Comparison of ENCODE assay signal across 3 cellular contexts in genomic region chr5:111551120-111551519, GRCh38.
A peak's percentile ranks its signal among the peaks of the same experiment; 100 is the strongest.
TF ChIP-seq lines count a peak whose summit lies in the region.

No MANE protein-coding gene starts in this region.

TF ChIP-seq in liver, 16 proteins besides CTCF, POLR2A, EP300 and RAD21:
- TF ChIP-seq YY1 (IDR thresholded peaks at IDR 0.05) (no peak), SP1 (IDR thresholded peaks at IDR 0.05) (peak; percentile 10)

TF ChIP-seq in HepG2, 621 proteins besides CTCF, POLR2A, EP300 and RAD21 (continues in another document):
- TF ChIP-seq ZNF607 (CRISPR knock-in tag; IDR thresholded peaks at IDR 0.05; ENCODE audit: borderline replicate concordance): no peak
- TF ChIP-seq HNRNPH1 (optimal IDR thresholded peaks at IDR 0.05; ENCODE audit: low read depth, low read length): no peak
- TF ChIP-seq ZNF318 (CRISPR knock-in tag; IDR thresholded peaks at IDR 0.05): no peak
- TF ChIP-seq FOXM1 (CRISPR knock-in tag; IDR thresholded peaks at IDR 0.05): no peak
- no peak for TF ChIP-seq THAP8 (CRISPR knock-in tag; IDR thresholded peaks at IDR 0.05; ENCODE audit: borderline replicate concordance)
- no peak for TF ChIP-seq ZNF552 (CRISPR knock-in tag; IDR thresholded peaks at IDR 0.05; ENCODE audit: borderline replicate concordance)
- no peak for TF ChIP-seq ZNF878 (CRISPR knock-in tag; IDR thresholded peaks at IDR 0.05)
- no peak for TF ChIP-seq MBD4 (IDR thresholded peaks at IDR 0.05; ENCODE audit: borderline replicate concordance, low read length)
- TF ChIP-seq SETDB1 (CRISPR knock-in tag; IDR thresholded peaks at IDR 0.05; ENCODE audit: borderline replicate concordance): no peak
- no peak for TF ChIP-seq ZNF841 (CRISPR knock-in tag; IDR thresholded peaks at IDR 0.05; ENCODE audit: borderline replicate concordance)
- no peak for TF ChIP-seq SRY (CRISPR knock-in tag; IDR thresholded peaks at IDR 0.05)
- no peak for TF ChIP-seq ZFP36 (IDR thresholded peaks at IDR 0.05; ENCODE audit: borderline replicate concordance, low read depth, low read length, partially characterized antibody)
- TF ChIP-seq HMGXB4 (CRISPR knock-in tag; IDR thresholded peaks at IDR 0.05; ENCODE audit: borderline replicate concordance in 1 of 2, low read depth in 1 of 2): no peak
- TF ChIP-seq ZFAT (CRISPR knock-in tag; conservative IDR thresholded peaks at IDR 0.05): no peak

TF ChIP-seq in K562, 482 proteins besides CTCF, POLR2A, EP300 and RAD21:
- no peak for TF ChIP-seq HNRNPL (IDR thresholded peaks at IDR 0.05; ENCODE audit: low read depth, low read length)
- TF ChIP-seq FOXK1 (CRISPR knock-in tag; IDR thresholded peaks at IDR 0.05; ENCODE audit: borderline replicate concordance): no peak
- no peak for TF ChIP-seq ZNF449 (CRISPR knock-in tag; IDR thresholded peaks at IDR 0.05)
- no peak for TF ChIP-seq CBX2 (IDR thresholded peaks at IDR 0.05; ENCODE audit: insufficient read depth, low read length, poor library complexity, severe bottlenecking)
- TF ChIP-seq MTA2 (IDR thresholded peaks at IDR 0.05; ENCODE audit: low read depth): no peak
- peak; percentile 68 for TF ChIP-seq RFX1 (IDR thresholded peaks at IDR 0.05)
- TF ChIP-seq POLR2AphosphoS2 (IDR thresholded peaks at IDR 0.05; ENCODE audit: low read length): no peak
TF ChIP-seq in K562: peak in this region for 1.
